Comparison of ENCODE assay signal across 1 cellular context in the genomic region with DNA sequence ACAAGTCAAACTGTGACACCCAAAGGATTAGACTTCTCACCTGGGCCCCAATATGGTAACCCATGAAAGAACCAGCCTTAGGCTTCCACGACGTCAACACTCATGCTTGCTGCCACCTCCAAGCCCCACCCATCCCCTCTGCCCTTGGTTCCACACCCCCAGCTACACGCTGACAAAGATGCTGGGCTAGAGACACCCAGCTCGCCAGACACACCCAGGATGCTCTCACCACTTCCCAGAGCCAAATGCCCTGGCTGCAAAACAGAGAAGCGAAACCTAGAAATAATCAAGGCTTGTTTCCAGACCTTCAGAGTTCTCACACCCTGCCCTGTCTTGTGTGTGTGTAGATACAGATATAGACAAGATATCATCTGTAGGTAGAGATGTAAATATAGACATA.
TF ChIP-seq lines count a peak whose summit lies in the region.

No MANE protein-coding gene starts in this region.

TF ChIP-seq in IMR-90, 13 proteins besides CTCF, POLR2A, EP300 and RAD21 (continued from another document):
- TF ChIP-seq MAZ (IDR thresholded peaks at IDR 0.05; ENCODE audit: borderline replicate concordance, low read depth, low read length) (no peak), SMC3 (IDR thresholded peaks at IDR 0.05; ENCODE audit: low read depth, low read length) (no peak), MAFK (IDR thresholded peaks at IDR 0.05; ENCODE audit: low read depth, low read length) (no peak), CEBPB (IDR thresholded peaks at IDR 0.05; ENCODE audit: low read depth, low read length) (no peak)
- TF ChIP-seq, protein P1, sequence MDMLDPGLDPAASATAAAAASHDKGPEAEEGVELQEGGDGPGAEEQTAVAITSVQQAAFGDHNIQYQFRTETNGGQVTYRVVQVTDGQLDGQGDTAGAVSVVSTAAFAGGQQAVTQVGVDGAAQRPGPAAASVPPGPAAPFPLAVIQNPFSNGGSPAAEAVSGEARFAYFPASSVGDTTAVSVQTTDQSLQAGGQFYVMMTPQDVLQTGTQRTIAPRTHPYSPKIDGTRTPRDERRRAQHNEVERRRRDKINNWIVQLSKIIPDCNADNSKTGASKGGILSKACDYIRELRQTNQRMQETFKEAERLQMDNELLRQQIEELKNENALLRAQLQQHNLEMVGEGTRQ (IDR thresholded peaks at IDR 0.05; ENCODE audit: low read depth, low read length) = no peak
